Comparison of ENCODE assay signal across 1 cellular context in genomic region chr11:5161045-5161444, GRCh38.
TF ChIP-seq lines count a peak whose summit lies in the region.

No MANE protein-coding gene starts in this region.

TF ChIP-seq in K562, 482 proteins besides CTCF, POLR2A, EP300 and RAD21:
- TF ChIP-seq ZNF316 (IDR thresholded peaks at IDR 0.05), result peak; percentile 66
- TF ChIP-seq NFE2 (IDR thresholded peaks at IDR 0.05; ENCODE audit: low read depth), result 0 out of 2 replicates have a peak, but pooled peaks have one; percentile 9
- TF ChIP-seq MAFG (tag; conservative IDR thresholded peaks at IDR 0.05), result peak; percentile 44
- TF ChIP-seq FOXK2 (conservative IDR thresholded peaks at IDR 0.05 in 1 of 2, IDR thresholded peaks at IDR 0.05 in 1 of 2; ENCODE audit: low read depth in 2 of 2), result peak; percentile 67 to 73; a peak in 3 of 4 replicates
- TF ChIP-seq HNRNPLL (IDR thresholded peaks at IDR 0.05; ENCODE audit: low read depth, low read length, poor library complexity, severe bottlenecking), result peak; percentile 64
- TF ChIP-seq, protein P1, sequence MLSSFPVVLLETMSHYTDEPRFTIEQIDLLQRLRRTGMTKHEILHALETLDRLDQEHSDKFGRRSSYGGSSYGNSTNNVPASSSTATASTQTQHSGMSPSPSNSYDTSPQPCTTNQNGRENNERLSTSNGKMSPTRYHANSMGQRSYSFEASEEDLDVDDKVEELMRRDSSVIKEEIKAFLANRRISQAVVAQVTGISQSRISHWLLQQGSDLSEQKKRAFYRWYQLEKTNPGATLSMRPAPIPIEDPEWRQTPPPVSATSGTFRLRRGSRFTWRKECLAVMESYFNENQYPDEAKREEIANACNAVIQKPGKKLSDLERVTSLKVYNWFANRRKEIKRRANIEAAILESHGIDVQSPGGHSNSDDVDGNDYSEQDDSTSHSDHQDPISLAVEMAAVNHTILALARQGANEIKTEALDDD (IDR thresholded peaks at IDR 0.05), result peak; percentile 34; the same call in 1 of the 2 replicates
- peak; percentile 45; the same call in 1 of the 2 replicates for TF ChIP-seq C11orf30 (IDR thresholded peaks at IDR 0.05; ENCODE audit: low read depth)
- TF ChIP-seq FOXA3 (CRISPR knock-in tag; conservative IDR thresholded peaks at IDR 0.05 in 1 of 2, IDR thresholded peaks at IDR 0.05 in 1 of 2), result peak; percentile 28 to 38; a peak in 1 of 4 replicates
